ENCODE assay signal across 15 cellular contexts in the genomic region with DNA sequence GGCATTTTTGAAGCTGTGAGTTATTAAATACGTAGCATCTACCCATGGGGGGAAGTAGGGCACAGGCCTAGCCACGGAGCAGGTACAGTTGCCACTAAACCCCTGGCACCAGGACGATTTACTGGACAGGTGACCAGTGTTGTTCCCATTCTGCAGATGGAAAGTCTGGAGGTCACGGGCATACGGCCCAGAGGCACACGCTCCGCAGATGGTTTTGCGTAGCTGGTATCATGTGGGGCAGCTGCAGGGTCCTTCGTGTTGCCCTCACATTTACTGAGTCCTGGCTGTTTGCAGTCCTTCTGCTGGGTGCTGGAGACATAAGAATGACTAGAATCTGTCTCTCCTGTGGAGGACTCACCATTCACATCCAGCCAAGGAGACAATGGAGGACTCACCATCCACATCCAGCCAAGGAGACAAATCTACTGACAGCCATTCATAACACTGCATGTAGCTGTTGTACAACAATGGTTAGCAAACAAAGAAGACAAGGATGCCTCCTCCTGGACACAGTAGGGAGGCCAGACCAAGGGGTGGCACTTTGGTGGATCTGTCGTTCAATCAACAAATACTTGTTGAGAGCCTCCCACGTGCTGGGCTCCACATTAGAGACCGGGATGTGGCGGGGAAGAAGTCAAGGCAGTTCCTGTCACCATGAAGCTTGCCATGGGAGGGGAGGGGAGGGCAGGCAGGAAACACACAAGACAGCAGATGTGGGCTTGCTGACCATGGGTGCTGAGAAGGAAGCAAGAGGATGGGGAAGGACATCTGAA. TPM values are rescaled to one million over a fixed set of nuclear protein-coding genes. Genes with fewer than 3 reads are reported as not detected.
"Had no signal": no experiment of that assay in that cellular context is flagged by ENCODE, and none has a peak within 500 bp of the region (broad histone marks: within the 10 kb centered on the region; RNA-seq: fewer than 3 reads in every experiment).

No MANE protein-coding gene starts in this region.

- H3K9me3 ChIP-seq: esophagus squamous epithelium, ovary had no signal

- H3K27ac ChIP-seq: heart right ventricle, ovary, SK-N-MC had no signal

- ATAC-seq: activated naive CD4-positive, alpha-beta T cell treated with anti-CD3 and anti-CD28 coated beads, Interleukin-2, amount 50 U/mL, for 72 hours; heart right ventricle; left ventricle myocardium superior; T-cell had no signal

- FAIRE-seq: keratinocyte had no signal

- DNase-seq: activated CD4-positive, alpha-beta T cell treated with anti-CD3 and anti-CD28 coated beads, Interleukin-2, amount 10 ng/mL, durations not matched to agents 24 days and 14 days; activated T-cell treated with anti-CD3 and anti-CD28 coated beads for 4 hours; amygdala; esophagus squamous epithelium; foreskin melanocyte; heart right ventricle; left ventricle myocardium superior; T-cell had no signal

- H3K4me3 ChIP-seq: esophagus squamous epithelium, heart right ventricle, ovary, SK-N-MC, skin epidermis, tibial nerve had no signal

- H3K27me3 ChIP-seq: ovary, tibial nerve had no signal

- H3K36me3 ChIP-seq: esophagus squamous epithelium, heart right ventricle, ovary, tibial nerve had no signal

RNA-seq across cellular contexts. Expression of gene TWIST2, which starts 24.9 kb away (rescaled TPM):
- total RNA-seq: activated CD4-positive, alpha-beta T cell treated with anti-CD3 and anti-CD28 coated beads, Interleukin-2, amount 10 ng/mL, durations not matched to agents 24 days and 14 days; activated CD8-positive, alpha-beta memory T cell treated with anti-CD3 and anti-CD28 coated beads for 36 hours; activated naive CD4-positive, alpha-beta T cell treated with anti-CD3 and anti-CD28 coated beads, Interleukin-2, amount 50 U/mL, for 72 hours; T-cell had no signal
